In genomic region chr21:29196021-29196663, GRCh38 we compare ENCODE assay signal across 8 cellular contexts.
DNase-seq lines count a peak whose midpoint lies in the region; ATAC-seq and TF ChIP-seq lines count a peak whose summit lies in the region.

No MANE protein-coding gene starts in this region.

- H3K4me3 Mint-ChIP-seq in CD4-positive, alpha-beta memory T cell, result peak overlapping the region; percentile 79 to 90 (median 84)
- H3K4me3 Mint-ChIP-seq in T-helper 1 cell treated with Interleukin-12 subunit alpha and Interleukin-12 subunit beta and Interleukin-4 antibody, amounts not matched to agents 30 μg/mL and 1 μg/mL, for 36 hours, result peak overlapping the region; percentile 85

- POLR2A ChIA-PET in CD4-positive, alpha-beta memory T cell (lab: Charles Lee; ENCODE audit: partially characterized antibody), result interaction anchor here (0.9 to 1.0 kb wide), 2 partner anchors 103 to 116 kb away, joined by 3 to 4 read pairs; no protein-coding TSS in a partner anchor

- H3K4me1 ChIP-seq in CD4-positive, alpha-beta memory T cell (ENCODE audit: insufficient read depth, low read length), result peaks cover 22% of the 10 kb centered on the region
- H3K4me1 ChIP-seq in ascending aorta, result peaks cover 0 to 12% of the 10 kb centered on the region in 2 donors

- H3K36me3 Mint-ChIP-seq in CD4-positive, alpha-beta memory T cell, result peaks cover 13 to 22% of the 10 kb centered on the region in 2 donors
- H3K36me3 Mint-ChIP-seq in T-helper 1 cell treated with Interleukin-12 subunit alpha and Interleukin-12 subunit beta and Interleukin-4 antibody, amounts not matched to agents 30 μg/mL and 1 μg/mL, for 36 hours (ENCODE audit: low read depth), result peaks cover 31% of the 10 kb centered on the region

- H3K4me3 ChIP-seq in CD4-positive, alpha-beta memory T cell (ENCODE audit: low read length in 2 of 2), result peak overlapping the region in 1 of 2 donors; percentile 42
- peak overlapping the region; percentile 32 to 46 for H3K4me3 ChIP-seq in ascending aorta

- peaks cover 0 to 3% of the 10 kb centered on the region in 2 donors for H3K27me3 Mint-ChIP-seq in CD4-positive, alpha-beta memory T cell
- H3K27me3 Mint-ChIP-seq in T-helper 1 cell treated with Interleukin-12 subunit alpha and Interleukin-12 subunit beta and Interleukin-4 antibody, amounts not matched to agents 30 μg/mL and 1 μg/mL, for 36 hours (ENCODE audit: low read depth), result no peaks in the 10 kb centered on the region

- DNase-seq in CD4-positive, alpha-beta memory T cell, result peak; percentile 62 to 88 (median 70)
- DNase-seq in ascending aorta (ENCODE audit: low spot score in 2 of 2) (peak in 1 of 2 donors; percentile 86), iris pigment epithelial cell (ENCODE audit: low read depth) (peak; percentile 98), NCI-H1092 (lab: John Stamatoyannopoulos, UW) (no peak)
- peak; percentile 37 to 66 for DNase-seq in stimulated activated CD4-positive, alpha-beta T cell treated with anti-CD3 and anti-CD28 coated beads, Interleukin-4, amount 100 ng/mL, for 48 hours (ENCODE audit: low read depth in 2 of 2)

- intact Hi-C loops in CD4-positive, alpha-beta memory T cell (cut with micrococcal nuclease), result loop anchor here (1.0 to 10.0 kb wide), 4 partner anchors 103 to 176 kb away; partner anchors contain the start of gene CCT8
- intact Hi-C loops in ascending aorta (cut with DNase I), result no loop called here

- CTCF ChIA-PET in CD4-positive, alpha-beta memory T cell (lab: Charles Lee; ENCODE audit: partially characterized antibody), result interaction anchor here (1.0 to 1.4 kb wide), 6 partner anchors 31 to 152 kb away, joined by 3 to 5 read pairs (median 4); partner anchors contain the start of gene BACH1

- TF ChIP-seq CTCF in ascending aorta (IDR thresholded peaks at IDR 0.05), result peak; percentile 15 to 41 (median 28)

- peak overlapping the region; percentile 84 to 96 (median 90) for H3K27ac Mint-ChIP-seq in CD4-positive, alpha-beta memory T cell
- peak overlapping the region; percentile 84 for H3K27ac Mint-ChIP-seq in T-helper 1 cell treated with Interleukin-12 subunit alpha and Interleukin-12 subunit beta and Interleukin-4 antibody, amounts not matched to agents 30 μg/mL and 1 μg/mL, for 36 hours

- H3K9me3 ChIP-seq in CD4-positive, alpha-beta memory T cell (ENCODE audit: control insufficient read depth in 1 of 2, low read length in 2 of 2), result peaks cover 0 to 4% of the 10 kb centered on the region in 2 donors
- peaks cover 0 to 11% of the 10 kb centered on the region in 2 donors for H3K9me3 ChIP-seq in ascending aorta

- peaks cover 4 to 35% (median 31%) of the 10 kb centered on the region in 8 donors for H3K9me3 Mint-ChIP-seq in CD4-positive, alpha-beta memory T cell
- H3K9me3 Mint-ChIP-seq in T-helper 1 cell treated with Interleukin-12 subunit alpha and Interleukin-12 subunit beta and Interleukin-4 antibody, amounts not matched to agents 30 μg/mL and 1 μg/mL, for 36 hours, result peaks cover 42% of the 10 kb centered on the region

- H3K4me1 Mint-ChIP-seq in CD4-positive, alpha-beta memory T cell, result peaks cover 10 to 19% (median 17%) of the 10 kb centered on the region in 4 donors
- peaks cover 35% of the 10 kb centered on the region for H3K4me1 Mint-ChIP-seq in T-helper 1 cell treated with Interleukin-12 subunit alpha and Interleukin-12 subunit beta and Interleukin-4 antibody, amounts not matched to agents 30 μg/mL and 1 μg/mL, for 36 hours (ENCODE audit: low read depth)

- no peaks in the 10 kb centered on the region for H3K36me3 ChIP-seq in CD4-positive, alpha-beta memory T cell (ENCODE audit: insufficient read depth, low read length)
- no peaks in the 10 kb centered on the region for H3K36me3 ChIP-seq in ascending aorta

- ATAC-seq in GM19467 (IDR thresholded peaks at IDR 0.05; ENCODE audit: unreplicated experiment), result peak; percentile 95
- peak; percentile 98 for ATAC-seq in HG03565 (IDR thresholded peaks at IDR 0.05; ENCODE audit: unreplicated experiment)

- H3K27me3 ChIP-seq in CD4-positive, alpha-beta memory T cell (ENCODE audit: insufficient read depth, low read length), result no peaks in the 10 kb centered on the region
- no peaks in the 10 kb centered on the region for H3K27me3 ChIP-seq in ascending aorta

- no peak overlapping the region for H3K27ac ChIP-seq in CD4-positive, alpha-beta memory T cell (ENCODE audit: low read depth, low read length)
- peak overlapping the region; percentile 37 to 65 for H3K27ac ChIP-seq in ascending aorta
